ENCODE assay signal across 11 cellular contexts in genomic region chr18:8424917-8425725, GRCh38.
A peak's percentile ranks its signal among the peaks of the same experiment; 100 is the strongest.
DNase-seq lines count a peak whose midpoint lies in the region; ATAC-seq and TF ChIP-seq lines count a peak whose summit lies in the region.
"Had no signal": no experiment of that assay in that cellular context is flagged by ENCODE, and none has a peak within 500 bp of the region (broad histone marks: within the 10 kb centered on the region; RNA-seq: fewer than 3 reads in every experiment).

No MANE protein-coding gene starts in this region.

- POLR2A ChIA-PET in BJ (lab: Charles Lee): no interaction called here

- no peak for ATAC-seq in GM21576 (IDR thresholded peaks at IDR 0.05; ENCODE audit: unreplicated experiment)

- DNase-seq in BJ (ENCODE audit: low read depth) (peak; percentile 57), NCI-H146 (lab: John Stamatoyannopoulos, UW) (peak; percentile 82), astrocyte of the spinal cord (ENCODE audit: low read depth, low spot score) (peak; percentile 69), kidney epithelial cell (ENCODE audit: low read depth) (peak; percentile 82), NCI-H2081 (lab: John Stamatoyannopoulos, UW) (no peak)
- DNase-seq in activated naive CD4-positive, alpha-beta T cell treated with Interleukin-2 at 50 U/mL for 16 hours: no peak
- DNase-seq in stimulated activated CD4-positive, alpha-beta T cell treated with anti-CD3 and anti-CD28 coated beads, Interleukin-2, amount 100 ng/mL, for 24 hours: no peak
- DNase-seq: cerebellar nuclear complex; NCI-H2171; stimulated activated CD4-positive, alpha-beta T cell treated with anti-CD3 and anti-CD28 coated beads, Interleukin-4, amount 100 ng/mL, for 24 hours had no signal

- H3K4me3 ChIP-seq in BJ (ENCODE audit: low read depth, low read length) (no peak overlapping the region), astrocyte of the spinal cord (ENCODE audit: low read depth, low read length) (no peak overlapping the region), kidney epithelial cell (ENCODE audit: low read depth, low read length) (no peak overlapping the region)

- in situ Hi-C loops in astrocyte of the spinal cord (cut with HindIII; ENCODE audit: low sequenced_read_pairs): no loop called here

- H3K36me3 ChIP-seq in BJ (ENCODE audit: control insufficient read depth, insufficient read depth, low read length) (no peaks in the 10 kb centered on the region), kidney epithelial cell (ENCODE audit: control insufficient read depth, insufficient read depth, low read length) (no peaks in the 10 kb centered on the region)

- CTCF ChIA-PET in BJ (lab: Yijun Ruan, JAX): no interaction called here

- TF ChIP-seq CTCF in BJ (IDR thresholded peaks at IDR 0.05; ENCODE audit: insufficient read depth, low read depth, low read length): no peak
- TF ChIP-seq CTCF in astrocyte of the spinal cord (IDR thresholded peaks at IDR 0.05; ENCODE audit: low read depth, low read length): no peak
- no peak for TF ChIP-seq CTCF in kidney epithelial cell (IDR thresholded peaks at IDR 0.05; ENCODE audit: insufficient read depth, low read length, poor library complexity, severe bottlenecking)

- H3K27me3 ChIP-seq in BJ (ENCODE audit: control insufficient read depth, insufficient read depth, low read length) (no peaks in the 10 kb centered on the region; the same call in none of the 2 replicates), kidney epithelial cell (ENCODE audit: control insufficient read depth, insufficient read depth, low read length) (no peaks in the 10 kb centered on the region)

Comparison
In these comparisons a context has a peak if more than half of its experiments do, and no peak if none do; other contexts are left out.
1. DNase-seq: peak in BJ (single experiment), NCI-H146 (single experiment), astrocyte of the spinal cord (single experiment) and kidney epithelial cell (single experiment); none in activated naive CD4-positive, alpha-beta T cell treated with Interleukin-2 at 50 U/mL for 16 hours (single experiment), NCI-H2081 (0 of 2) and stimulated activated CD4-positive, alpha-beta T cell treated with anti-CD3 and anti-CD28 coated beads, Interleukin-2, amount 100 ng/mL, for 24 hours (0 of 2).